In genomic region chr12:131511803-131512564, GRCh38 we compare ENCODE assay signal across 8 cellular contexts.
DNase-seq lines count a peak whose midpoint lies in the region; ATAC-seq and TF ChIP-seq lines count a peak whose summit lies in the region.

No MANE protein-coding gene starts in this region.

- no peaks in the 10 kb centered on the region for H3K36me3 Mint-ChIP-seq in activated naive CD4-positive, alpha-beta T cell treated with anti-CD3 and anti-CD28 coated beads, Interleukin-2, amount 10 ng/mL, durations not matched to agents 7 days and 5 days
- peaks cover 4 to 5% of the 10 kb centered on the region in 2 donors for H3K36me3 Mint-ChIP-seq in stimulated activated naive B cell treated with anti-CD40 and anti-IgM and Interleukin-4, amounts not matched to agents 10 μg/mL and 1 μg/mL and 100 μg/mL, for 72 hours

- peaks cover 12% of the 10 kb centered on the region for H3K4me1 Mint-ChIP-seq in activated naive CD4-positive, alpha-beta T cell treated with anti-CD3 and anti-CD28 coated beads, Interleukin-2, amount 10 ng/mL, durations not matched to agents 7 days and 5 days
- H3K4me1 Mint-ChIP-seq in stimulated activated naive B cell treated with anti-CD40 and anti-IgM and Interleukin-4, amounts not matched to agents 10 μg/mL and 1 μg/mL and 100 μg/mL, for 72 hours, result peaks cover 20 to 24% of the 10 kb centered on the region in 2 donors

- no peaks in the 10 kb centered on the region for H3K9me3 Mint-ChIP-seq in activated naive CD4-positive, alpha-beta T cell treated with anti-CD3 and anti-CD28 coated beads, Interleukin-2, amount 10 ng/mL, durations not matched to agents 7 days and 5 days
- H3K9me3 Mint-ChIP-seq in stimulated activated naive B cell treated with anti-CD40 and anti-IgM and Interleukin-4, amounts not matched to agents 10 μg/mL and 1 μg/mL and 100 μg/mL, for 72 hours, result peaks cover 4 to 7% of the 10 kb centered on the region in 2 donors

- ATAC-seq in HG02840 (IDR thresholded peaks at IDR 0.05; ENCODE audit: low FRiP score, unreplicated experiment) (peak; percentile 12), left colon (no peak)
- ATAC-seq in stimulated activated naive B cell treated with anti-CD40 and anti-IgM and Interleukin-4, amounts not matched to agents 10 μg/mL and 1 μg/mL and 100 μg/mL, for 72 hours (replicated peaks), result peak; percentile 80

- H3K27ac Mint-ChIP-seq in activated naive CD4-positive, alpha-beta T cell treated with anti-CD3 and anti-CD28 coated beads, Interleukin-2, amount 10 ng/mL, durations not matched to agents 7 days and 5 days, result peak overlapping the region; percentile 56
- H3K27ac Mint-ChIP-seq in stimulated activated naive B cell treated with anti-CD40 and anti-IgM and Interleukin-4, amounts not matched to agents 10 μg/mL and 1 μg/mL and 100 μg/mL, for 72 hours, result peak overlapping the region; percentile 90

- no peak overlapping the region for H3K4me3 Mint-ChIP-seq in activated naive CD4-positive, alpha-beta T cell treated with anti-CD3 and anti-CD28 coated beads, Interleukin-2, amount 10 ng/mL, durations not matched to agents 7 days and 5 days
- peak overlapping the region; percentile 49 to 60 for H3K4me3 Mint-ChIP-seq in stimulated activated naive B cell treated with anti-CD40 and anti-IgM and Interleukin-4, amounts not matched to agents 10 μg/mL and 1 μg/mL and 100 μg/mL, for 72 hours

- no peaks in the 10 kb centered on the region for H3K27me3 Mint-ChIP-seq in activated naive CD4-positive, alpha-beta T cell treated with anti-CD3 and anti-CD28 coated beads, Interleukin-2, amount 10 ng/mL, durations not matched to agents 7 days and 5 days
- H3K27me3 Mint-ChIP-seq in stimulated activated naive B cell treated with anti-CD40 and anti-IgM and Interleukin-4, amounts not matched to agents 10 μg/mL and 1 μg/mL and 100 μg/mL, for 72 hours, result peaks cover 5 to 6% of the 10 kb centered on the region in 2 donors

- CTCF ChIA-PET in activated naive CD4-positive, alpha-beta T cell treated with anti-CD3 and anti-CD28 coated beads, Interleukin-2, amount 10 ng/mL, durations not matched to agents 7 days and 5 days (lab: Charles Lee), result no interaction called here

- no peak for TF ChIP-seq CTCF in GM10266 (IDR thresholded peaks at IDR 0.05; ENCODE audit: control insufficient read depth, insufficient read depth, low read depth, missing control alignments)

- intact Hi-C loops in left colon (cut with DNase I, micrococcal nuclease), result no loop called here

- DNase-seq in activated naive CD4-positive, alpha-beta T cell treated with anti-CD3 and anti-CD28 coated beads, Interleukin-2, amount 10 ng/mL, durations not matched to agents 7 days and 5 days, result no peak
- DNase-seq in activated naive CD4-positive, alpha-beta T cell treated with Interleukin-2 at 50 U/mL for 16 hours, result no peak
- DNase-seq in SK-N-DZ (ENCODE audit: low spot score), result peak; percentile 43
- peak; percentile 28 for DNase-seq in stimulated activated naive B cell treated with anti-CD40 and anti-IgM and Interleukin-4, amounts not matched to agents 10 μg/mL and 1 μg/mL and 100 μg/mL, for 72 hours
- no peak for DNase-seq in GM10266 (ENCODE audit: extremely low spot score)
- DNase-seq in D341Med (ENCODE audit: low spot score), result no peak
- DNase-seq in left colon, result no peak

Comparison
In these comparisons a context has a peak if more than half of its experiments do, and no peak if none do; other contexts are left out.
1. DNase-seq: peak in SK-N-DZ (single experiment) and stimulated activated naive B cell treated with anti-CD40 and anti-IgM and Interleukin-4, amounts not matched to agents 10 μg/mL and 1 μg/mL and 100 μg/mL, for 72 hours (single experiment); none in activated naive CD4-positive, alpha-beta T cell treated with anti-CD3 and anti-CD28 coated beads, Interleukin-2, amount 10 ng/mL, durations not matched to agents 7 days and 5 days (single experiment), activated naive CD4-positive, alpha-beta T cell treated with Interleukin-2 at 50 U/mL for 16 hours (single experiment), GM10266 (single experiment), D341Med (single experiment) and left colon (0 of 2).